In the genomic region with DNA sequence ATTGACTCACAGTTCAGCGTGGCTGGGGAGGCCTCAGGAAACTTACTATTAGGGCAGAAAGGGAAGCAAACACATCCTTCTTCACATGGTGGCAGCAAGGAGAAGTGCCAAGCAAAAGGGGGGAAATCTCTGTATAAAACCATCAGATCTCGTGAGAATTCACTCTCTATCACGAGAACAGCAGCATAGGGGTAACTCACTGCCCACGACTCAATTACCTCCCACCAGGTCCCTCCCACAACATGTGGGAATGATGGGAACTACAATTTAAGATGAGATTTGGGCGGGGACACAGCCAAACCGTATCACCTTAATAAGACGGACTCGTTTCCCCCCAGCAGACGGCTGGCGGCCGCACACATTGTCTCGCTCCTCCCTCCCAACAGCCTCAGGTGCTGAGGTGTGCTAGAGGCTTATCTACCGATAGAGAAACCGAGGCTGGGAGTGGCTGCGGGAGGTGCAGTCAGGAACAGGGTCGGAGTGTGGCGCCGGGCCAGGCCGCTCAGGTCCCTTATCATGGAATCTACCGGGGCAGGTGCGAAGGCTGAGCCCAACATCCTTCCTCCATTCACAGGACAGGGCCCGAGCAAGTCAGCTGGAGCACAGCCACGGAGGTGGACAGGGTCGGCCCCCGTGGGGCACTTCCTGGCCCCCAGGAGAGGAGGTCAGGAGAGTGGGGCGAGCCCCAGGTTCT, we compare ENCODE assay signal across 20 cellular contexts. TPM values are rescaled to one million over a fixed set of nuclear protein-coding genes. Genes with fewer than 3 reads are reported as not detected.
"Had no signal": no experiment of that assay in that cellular context is flagged by ENCODE, and none has a peak within 500 bp of the region (broad histone marks: within the 10 kb centered on the region; RNA-seq: fewer than 3 reads in every experiment).

No MANE protein-coding gene starts in this region.

- H3K4me1 ChIP-seq: colonic mucosa, left ventricle myocardium inferior had no signal

- H3K4me3 Mint-ChIP-seq: activated CD4-positive, alpha-beta T cell treated with anti-CD3 and anti-CD28 coated beads for 36 hours; activated CD8-positive, alpha-beta T cell treated with anti-CD3 and anti-CD28 coated beads, Interleukin-2, amount 10 ng/mL, durations not matched to agents 7 days and 5 days; natural killer cell treated with Interleukin-12 subunit alpha and Interleukin-12 subunit beta and Interleukin-15 and Interleukin-18, amount 100 ng/mL, for 72 hours had no signal

- H3K27ac Mint-ChIP-seq: activated CD4-positive, alpha-beta T cell treated with anti-CD3 and anti-CD28 coated beads for 36 hours; activated CD8-positive, alpha-beta T cell treated with anti-CD3 and anti-CD28 coated beads, Interleukin-2, amount 10 ng/mL, durations not matched to agents 7 days and 5 days; natural killer cell treated with Interleukin-12 subunit alpha and Interleukin-12 subunit beta and Interleukin-15 and Interleukin-18, amount 100 ng/mL, for 72 hours had no signal

- ATAC-seq: activated CD4-positive, alpha-beta T cell treated with anti-CD3 and anti-CD28 coated beads for 36 hours; activated CD8-positive, alpha-beta T cell treated with anti-CD3 and anti-CD28 coated beads, Interleukin-2, amount 10 ng/mL, durations not matched to agents 7 days and 5 days; natural killer cell treated with Interleukin-12 subunit alpha and Interleukin-12 subunit beta and Interleukin-15 and Interleukin-18, amount 100 ng/mL, for 72 hours; right cardiac atrium had no signal

- H3K4me3 ChIP-seq: colonic mucosa, esophagus muscularis mucosa, left ventricle myocardium inferior, prostate gland, stomach, thoracic aorta had no signal

- H3K9me3 ChIP-seq: colonic mucosa, esophagus muscularis mucosa, left ventricle myocardium inferior, prostate gland, SK-N-SH, stomach, thoracic aorta had no signal

- H3K27me3 Mint-ChIP-seq: activated CD4-positive, alpha-beta T cell treated with anti-CD3 and anti-CD28 coated beads for 36 hours; natural killer cell treated with Interleukin-12 subunit alpha and Interleukin-12 subunit beta and Interleukin-15 and Interleukin-18, amount 100 ng/mL, for 72 hours had no signal

- H3K4me1 Mint-ChIP-seq: activated CD4-positive, alpha-beta T cell treated with anti-CD3 and anti-CD28 coated beads for 36 hours had no signal

- H3K27me3 ChIP-seq: colonic mucosa had no signal

- H3K36me3 Mint-ChIP-seq: natural killer cell treated with Interleukin-12 subunit alpha and Interleukin-12 subunit beta and Interleukin-15 and Interleukin-18, amount 100 ng/mL, for 72 hours had no signal

- DNase-seq: activated CD4-positive, alpha-beta T cell treated with anti-CD3 and anti-CD28 coated beads for 36 hours; activated CD8-positive, alpha-beta memory T cell treated with anti-CD3 and anti-CD28 coated beads, Interleukin-2, amount 50 U/mL, for 4 hours; activated CD8-positive, alpha-beta T cell treated with anti-CD3 and anti-CD28 coated beads, Interleukin-2, amount 10 ng/mL, durations not matched to agents 7 days and 5 days; activated naive CD4-positive, alpha-beta T cell treated with anti-CD3 and anti-CD28 coated beads, Interleukin-2, amount 50 U/mL, for 16 hours; caudate nucleus; colonic mucosa; hippocampal formation; kidney; left ventricle myocardium inferior; mesenchymal stem cell; occipital lobe; right cardiac atrium; SK-N-SH; stimulated activated CD4-positive, alpha-beta T cell treated with anti-CD3 and anti-CD28 coated beads, Interleukin-1b, Interleukin-23, amount 100 ng/mL, for 48 hours; stomach; T-helper 1 cell had no signal

- H3K36me3 ChIP-seq: colonic mucosa, esophagus muscularis mucosa, left ventricle myocardium inferior, prostate gland, stomach, thoracic aorta had no signal

- H3K9ac ChIP-seq: SK-N-SH had no signal

- H3K9me3 Mint-ChIP-seq: natural killer cell treated with Interleukin-12 subunit alpha and Interleukin-12 subunit beta and Interleukin-15 and Interleukin-18, amount 100 ng/mL, for 72 hours had no signal

- H3K27ac ChIP-seq: colonic mucosa, esophagus muscularis mucosa, left ventricle myocardium inferior, prostate gland, stomach, thoracic aorta had no signal

- H3K4me2 ChIP-seq: SK-N-SH had no signal

RNA-seq across cellular contexts. Expression of gene ZG16B, which starts 4.9 kb away (rescaled TPM):
- total RNA-seq: esophagus muscularis mucosa, thoracic aorta had no signal
- polyA plus RNA-seq: right cardiac atrium had no signal

RNA-seq across cellular contexts. Expression of gene PRSS21, which starts 8.2 kb away (rescaled TPM):
- total RNA-seq: esophagus muscularis mucosa, left ventricle myocardium inferior, occipital lobe, right cardiac atrium had no signal
- polyA plus RNA-seq: right cardiac atrium, SK-N-SH had no signal

RNA-seq across cellular contexts. Expression of gene PRSS41, which starts 26.9 kb away (rescaled TPM):
- total RNA-seq: activated CD4-positive, alpha-beta T cell treated with anti-CD3 and anti-CD28 coated beads for 36 hours; activated CD8-positive, alpha-beta T cell treated with anti-CD3 and anti-CD28 coated beads, Interleukin-2, amount 10 ng/mL, durations not matched to agents 7 days and 5 days; colonic mucosa; esophagus muscularis mucosa; kidney; left ventricle myocardium inferior; natural killer cell treated with Interleukin-12 subunit alpha and Interleukin-12 subunit beta and Interleukin-15 and Interleukin-18, amount 100 ng/mL, for 72 hours; occipital lobe; prostate gland; right cardiac atrium; stomach; thoracic aorta had no signal
- polyA plus RNA-seq: right cardiac atrium, SK-N-SH, stomach had no signal

RNA-seq across cellular contexts. Expression of gene PRSS22, which starts 32.8 kb away (rescaled TPM):
- total RNA-seq: activated CD4-positive, alpha-beta T cell treated with anti-CD3 and anti-CD28 coated beads for 36 hours; activated CD8-positive, alpha-beta T cell treated with anti-CD3 and anti-CD28 coated beads, Interleukin-2, amount 10 ng/mL, durations not matched to agents 7 days and 5 days; esophagus muscularis mucosa; left ventricle myocardium inferior; occipital lobe; right cardiac atrium; thoracic aorta had no signal
- polyA plus RNA-seq: right cardiac atrium, SK-N-SH had no signal

RNA-seq across cellular contexts. Expression of gene PRSS33, which starts 37.8 kb away (rescaled TPM):
- total RNA-seq: activated CD4-positive, alpha-beta T cell treated with anti-CD3 and anti-CD28 coated beads for 36 hours; activated CD8-positive, alpha-beta T cell treated with anti-CD3 and anti-CD28 coated beads, Interleukin-2, amount 10 ng/mL, durations not matched to agents 7 days and 5 days; colonic mucosa; esophagus muscularis mucosa; kidney; left ventricle myocardium inferior; natural killer cell treated with Interleukin-12 subunit alpha and Interleukin-12 subunit beta and Interleukin-15 and Interleukin-18, amount 100 ng/mL, for 72 hours; occipital lobe; prostate gland; right cardiac atrium; stomach; thoracic aorta had no signal
- polyA plus RNA-seq: right cardiac atrium, SK-N-SH, stomach had no signal
